In genomic region chr16:4612977-4613635, GRCh38 we compare ENCODE assay signal across 8 cellular contexts.
A peak's percentile ranks its signal among the peaks of the same experiment; 100 is the strongest.
DNase-seq lines count a peak whose midpoint lies in the region; ATAC-seq lines count a peak whose summit lies in the region.

No MANE protein-coding gene starts in this region.

- H2AFZ ChIP-seq in ACC112 (ENCODE audit: low read length, unreplicated experiment), result no peak overlapping the region

- H3K4me1 ChIP-seq in ACC112 (ENCODE audit: control insufficient read depth, insufficient read depth, low read length, unreplicated experiment) (peaks cover 32% of the 10 kb centered on the region), HUES48 (ENCODE audit: control insufficient read depth, insufficient read depth, low read length) (peaks cover 27% of the 10 kb centered on the region), mucosa of stomach (ENCODE audit: control insufficient read depth, insufficient read depth, low read length) (peaks cover 37% of the 10 kb centered on the region)

- H3K27ac ChIP-seq in ACC112 (ENCODE audit: low read depth, low read length) (0 out of 2 replicates have a peak overlapping the region, but pooled peaks have one; percentile 1), HUES48 (ENCODE audit: low read depth, low read length) (peak overlapping the region; percentile 96), caudate nucleus (ENCODE audit: low read depth, low read length) (peak overlapping the region; percentile 11)

- H3K79me2 ChIP-seq in ACC112 (ENCODE audit: control insufficient read depth, insufficient read depth, low read length, unreplicated experiment), result peaks cover 36% of the 10 kb centered on the region

- no peak for DNase-seq in caudate nucleus (lab: John Stamatoyannopoulos, UW)
- no peak for DNase-seq in AG20443 (ENCODE audit: low spot score)

- H3K9me3 ChIP-seq in HUES48 (ENCODE audit: control insufficient read depth, insufficient read depth, low read length) (no peaks in the 10 kb centered on the region), mucosa of stomach (ENCODE audit: control insufficient read depth, low read length) (no peaks in the 10 kb centered on the region)

- ATAC-seq in HG02610 (IDR thresholded peaks at IDR 0.05; ENCODE audit: unreplicated experiment) (no peak), HG03045 (IDR thresholded peaks at IDR 0.05; ENCODE audit: unreplicated experiment) (no peak), HG02588 (IDR thresholded peaks at IDR 0.05; ENCODE audit: unreplicated experiment) (no peak)

- H3K27me3 ChIP-seq in ACC112 (ENCODE audit: insufficient read depth, low read length), result no peaks in the 10 kb centered on the region
- H3K27me3 ChIP-seq in HUES48 (ENCODE audit: control insufficient read depth, insufficient read depth, low read length), result no peaks in the 10 kb centered on the region
- H3K27me3 ChIP-seq in mucosa of stomach (ENCODE audit: control insufficient read depth, insufficient read depth, low read length), result no peaks in the 10 kb centered on the region

- no peaks in the 10 kb centered on the region for H3K36me3 ChIP-seq in ACC112 (ENCODE audit: insufficient read depth, low read length)
- H3K36me3 ChIP-seq in HUES48 (ENCODE audit: control insufficient read depth, insufficient read depth, low read length), result peaks cover 13% of the 10 kb centered on the region
- H3K36me3 ChIP-seq in mucosa of stomach (ENCODE audit: control insufficient read depth, insufficient read depth, low read length), result no peaks in the 10 kb centered on the region

- H3K9ac ChIP-seq in HUES48 (ENCODE audit: low read depth, low read length) (peak overlapping the region; percentile 98; the same call in 1 of the 2 replicates), mucosa of stomach (ENCODE audit: low read length) (peak overlapping the region; percentile 59)

- H3K4me3 ChIP-seq in ACC112 (ENCODE audit: low read depth, low read length) (peak overlapping the region; percentile 95), HUES48 (ENCODE audit: low read depth, low read length) (peak overlapping the region; percentile 71), mucosa of stomach (ENCODE audit: low read length) (peak overlapping the region; percentile 67)

Comparison
In these comparisons a context has a peak if more than half of its experiments do, and no peak if none do; other contexts are left out.
1. H3K27ac ChIP-seq: peak in every context shown above with its lines; median percentile 96 in HUES48; 11 in caudate nucleus; 1 in ACC112.